Comparison of ENCODE assay signal across 6 cellular contexts in the genomic region with DNA sequence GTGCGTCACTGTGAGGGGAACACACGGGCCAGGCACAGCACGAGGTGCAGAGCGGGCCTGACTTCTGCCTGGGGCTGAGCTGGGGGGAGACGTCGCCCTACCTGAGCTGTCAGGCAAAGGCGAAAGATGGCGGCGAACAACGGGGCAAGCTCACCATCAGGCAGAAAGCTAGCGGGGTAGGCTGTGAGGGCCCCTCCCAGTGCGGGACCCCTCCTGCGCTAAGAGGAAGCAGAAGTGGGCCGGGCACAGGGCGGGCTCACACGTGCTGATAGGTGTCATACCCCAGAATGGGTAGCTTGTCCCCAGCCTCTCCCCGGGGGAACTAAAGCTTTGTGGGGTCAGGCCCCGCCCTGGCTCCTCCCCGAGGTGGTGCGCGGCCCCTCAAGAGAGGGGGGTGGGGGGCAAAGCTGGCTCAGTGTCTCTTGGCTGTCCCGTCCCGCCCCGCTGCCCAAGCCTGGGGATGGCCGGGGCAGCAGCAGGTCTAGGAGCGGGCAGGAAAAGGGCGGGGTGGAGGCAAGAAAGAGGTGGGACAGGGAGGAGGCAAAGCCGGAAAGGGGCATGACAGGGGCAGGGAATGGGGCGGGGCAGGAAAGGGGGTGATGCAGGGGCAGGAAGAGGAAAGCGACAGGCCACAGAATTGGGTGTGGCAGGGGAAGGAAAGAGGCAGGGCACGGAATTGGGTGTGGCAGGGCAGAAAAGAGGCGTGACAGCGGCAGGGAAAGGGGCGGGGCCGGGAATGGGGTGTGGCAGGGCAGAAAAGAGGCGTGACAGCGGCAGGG. TPM values are rescaled to one million over a fixed set of nuclear protein-coding genes. Genes with fewer than 3 reads are reported as not detected.
DNase-seq lines count a peak whose midpoint lies in the region; ATAC-seq and TF ChIP-seq lines count a peak whose summit lies in the region.

No MANE protein-coding gene starts in this region.

- no peak for TF ChIP-seq CTCF in omental fat pad (IDR thresholded peaks at IDR 0.05)

- H3K9me3 Mint-ChIP-seq in T-helper 2 cell treated with Interferon-gamma antibody and Interleukin-4, amounts not matched to agents 5 μg/mL and 100 μg/mL, for 36 hours = no peaks in the 10 kb centered on the region

- H3K4me1 Mint-ChIP-seq in T-helper 2 cell treated with Interferon-gamma antibody and Interleukin-4, amounts not matched to agents 5 μg/mL and 100 μg/mL, for 36 hours (ENCODE audit: low read depth) = peaks cover 9% of the 10 kb centered on the region

- no peaks in the 10 kb centered on the region for H3K27me3 Mint-ChIP-seq in T-helper 2 cell treated with Interferon-gamma antibody and Interleukin-4, amounts not matched to agents 5 μg/mL and 100 μg/mL, for 36 hours (ENCODE audit: low read depth)

- ATAC-seq in GM21367 (IDR thresholded peaks at IDR 0.05; ENCODE audit: unreplicated experiment) = no peak
- no peak for ATAC-seq in omental fat pad (ENCODE audit: low FRiP score)

- H3K27ac Mint-ChIP-seq in T-helper 2 cell treated with Interferon-gamma antibody and Interleukin-4, amounts not matched to agents 5 μg/mL and 100 μg/mL, for 36 hours = peak overlapping the region; percentile 95

- H3K36me3 Mint-ChIP-seq in T-helper 2 cell treated with Interferon-gamma antibody and Interleukin-4, amounts not matched to agents 5 μg/mL and 100 μg/mL, for 36 hours (ENCODE audit: low read depth) = peaks cover 18% of the 10 kb centered on the region

- in situ Hi-C loops in Caki2 (cut with HindIII; ENCODE audit: low pct_unique_long_range_greater_than_20kb, low sequenced_read_pairs) = no loop called here

- peak overlapping the region; percentile 67 for H3K4me3 Mint-ChIP-seq in T-helper 2 cell treated with Interferon-gamma antibody and Interleukin-4, amounts not matched to agents 5 μg/mL and 100 μg/mL, for 36 hours

- DNase-seq in Caki2 (ENCODE audit: low read depth) (peak; percentile 89), epidermal melanocyte (ENCODE audit: insufficient read length, low spot score) (peak; percentile 88), omental fat pad (ENCODE audit: low spot score) (no peak)
- DNase-seq in T-helper 2 cell treated with Interferon-gamma antibody and Interleukin-4, amounts not matched to agents 5 μg/mL and 100 μg/mL, for 36 hours (ENCODE audit: low spot score) = peak; percentile 70
- DNase-seq in stimulated activated CD8-positive, alpha-beta memory T cell treated with anti-CD3 and anti-CD28 coated beads, Interleukin-4, amount 100 ng/mL, for 48 hours = peak; percentile 84

RNA-seq across cellular contexts. Expression of gene UCKL1, which starts 14.7 kb away (rescaled TPM):
- 31.0 and 46.9 TPM in 2 replicates for total RNA-seq in Caki2 (2014; rRNA removed; shearing (Covaris generic); ENCODE audit: low replicate concordance)
- total RNA-seq in omental fat pad = 10 to 100 TPM; 25.7 to 48.9 (median 30.3) TPM

RNA-seq across cellular contexts. Expression of gene ZNF512B, which starts 28.3 kb away (rescaled TPM):
- 5.8 and 6.6 TPM in 2 replicates for total RNA-seq in Caki2 (2014; rRNA removed; shearing (Covaris generic); ENCODE audit: low replicate concordance)
- total RNA-seq in omental fat pad = 1 to 10 TPM; 6.4 to 9.8 (median 7.2) TPM

RNA-seq across cellular contexts. Expression of gene SAMD10, which starts 38.0 kb away (rescaled TPM):
- 0.95 and 1.2 TPM in 2 replicates for total RNA-seq in Caki2 (2014; rRNA removed; shearing (Covaris generic); ENCODE audit: low replicate concordance)
- 1 to 10 TPM in 1 of 4 donors, under 1 TPM in 2, not detected in 1; 0.48 to 1.2 (median 0.84) TPM for total RNA-seq in omental fat pad

RNA-seq across cellular contexts. Expression of gene PRPF6, which starts 39.5 kb away (rescaled TPM):
- total RNA-seq in Caki2 (2014; rRNA removed; shearing (Covaris generic); ENCODE audit: low replicate concordance) = 126 and 130 TPM in 2 replicates
- total RNA-seq in omental fat pad = 10 to 100 TPM; 34.7 to 43.8 (median 40.2) TPM

RNA-seq across cellular contexts. Expression of gene DNAJC5, which starts 46.5 kb away (rescaled TPM):
- 60.9 and 69.2 TPM in 2 replicates for total RNA-seq in Caki2 (2014; rRNA removed; shearing (Covaris generic); ENCODE audit: low replicate concordance)
- total RNA-seq in omental fat pad = 10 to 100 TPM; 29.9 to 56.3 (median 45.4) TPM
